ENCODE assay signal across 16 cellular contexts in genomic region chr2:154696771-154697170, GRCh38. TPM values are rescaled to one million over a fixed set of nuclear protein-coding genes. Genes with fewer than 3 reads are reported as not detected.
DNase-seq lines count a peak whose midpoint lies in the region; ATAC-seq, FAIRE-seq and TF ChIP-seq lines count a peak whose summit lies in the region.
"Had no signal": no experiment of that assay in that cellular context is flagged by ENCODE, and none has a peak within 500 bp of the region (broad histone marks: within the 10 kb centered on the region; RNA-seq: fewer than 3 reads in every experiment).

No MANE protein-coding gene starts in this region.

- intact Hi-C loops in esophagus muscularis mucosa (cut with DNase I) (no loop called here), spleen (cut with DNase I; ENCODE audit: low total_unique reads) (no loop called here), ovary (cut with DNase I) (no loop called here)

- DNase-seq in H54 (ENCODE audit: insufficient read length, low spot score) (no peak), NCI-H526 treated with DMSO at 0.1 percent for 48 hours (lab: John Stamatoyannopoulos, UW) (peak; percentile 5), esophagus muscularis mucosa (ENCODE audit: extremely low spot score) (no peak), neural crest cell (ENCODE audit: low read depth, low spot score) (no peak), spleen (no peak), ovary (no peak), SIG-M5 treated with dmso at 0.1 percent for 504 hours (lab: John Stamatoyannopoulos, UW; ENCODE audit: unreplicated experiment) (no peak)
- no peak for DNase-seq in stimulated activated naive CD8-positive, alpha-beta T cell treated with anti-CD3 and anti-CD28 coated beads, Interleukin-15, amount 100 ng/mL, for 72 hours
- DNase-seq: activated CD8-positive, alpha-beta T cell treated with anti-CD3 and anti-CD28 coated beads, Interleukin-2, amount 10 ng/mL, durations not matched to agents 7 days and 5 days; activated effector memory CD4-positive, alpha-beta T cell treated with anti-CD3 and anti-CD28 coated beads, Interleukin-2, amount 50 U/mL, for 16 hours; DMS79 treated with DMSO at 0.1 percent for 48 hours; NCI-H510A treated with DMSO at 0.1 percent for 48 hours; stimulated activated CD4-positive, alpha-beta T cell treated with anti-CD3 and anti-CD28 coated beads, Interleukin-4, amount 100 ng/mL, for 24 hours; stimulated activated naive B cell treated with anti-CD40 and anti-IgM and Interleukin-4, amounts not matched to agents 10 μg/mL and 1 μg/mL and 100 μg/mL, for 72 hours; T-helper 9 cell had no signal

- WGBS in esophagus muscularis mucosa: 68% methylated on average over 1 of the region's 1 CpG
- 63 to 81% (median 66%) methylated on average over 1 of the region's 1 CpG for WGBS in spleen, 5 donors
- 56 to 68% (median 57%) methylated on average over 1 of the region's 1 CpG for WGBS in ovary, 3 donors

- no peaks in the 10 kb centered on the region for H3K9me3 ChIP-seq in esophagus muscularis mucosa
- no peaks in the 10 kb centered on the region for H3K9me3 ChIP-seq in spleen
- H3K9me3 ChIP-seq in ovary: no peaks in the 10 kb centered on the region

- H3K4me3 Mint-ChIP-seq in neural crest cell: peak overlapping the region; percentile 83
- no peak overlapping the region for H3K4me3 Mint-ChIP-seq in stimulated activated naive CD8-positive, alpha-beta T cell treated with anti-CD3 and anti-CD28 coated beads, Interleukin-15, amount 100 ng/mL, for 72 hours
- H3K4me3 Mint-ChIP-seq: activated CD8-positive, alpha-beta T cell treated with anti-CD3 and anti-CD28 coated beads, Interleukin-2, amount 10 ng/mL, durations not matched to agents 7 days and 5 days; stimulated activated naive B cell treated with anti-CD40 and anti-IgM and Interleukin-4, amounts not matched to agents 10 μg/mL and 1 μg/mL and 100 μg/mL, for 72 hours had no signal

- peaks cover 52% of the 10 kb centered on the region for H3K27me3 Mint-ChIP-seq in neural crest cell (ENCODE audit: low read depth)
- peaks cover 52% of the 10 kb centered on the region for H3K27me3 Mint-ChIP-seq in stimulated activated naive CD8-positive, alpha-beta T cell treated with anti-CD3 and anti-CD28 coated beads, Interleukin-15, amount 100 ng/mL, for 72 hours

- no peak for ATAC-seq in stimulated activated naive CD8-positive, alpha-beta T cell treated with anti-CD3 and anti-CD28 coated beads, Interleukin-15, amount 100 ng/mL, for 72 hours
- ATAC-seq: activated CD8-positive, alpha-beta T cell treated with anti-CD3 and anti-CD28 coated beads, Interleukin-2, amount 10 ng/mL, durations not matched to agents 7 days and 5 days; stimulated activated naive B cell treated with anti-CD40 and anti-IgM and Interleukin-4, amounts not matched to agents 10 μg/mL and 1 μg/mL and 100 μg/mL, for 72 hours had no signal

- H3K36me3 Mint-ChIP-seq in neural crest cell (ENCODE audit: low read depth): no peaks in the 10 kb centered on the region

- TF ChIP-seq CTCF in esophagus muscularis mucosa (IDR thresholded peaks at IDR 0.05) (no peak), neural crest cell (conservative IDR thresholded peaks at IDR 0.05) (no peak), spleen (IDR thresholded peaks at IDR 0.05 in 8 of 11, conservative IDR thresholded peaks at IDR 0.05 in 3 of 11) (no peak), ovary (IDR thresholded peaks at IDR 0.05) (no peak)

- H3K36me3 ChIP-seq in esophagus muscularis mucosa (no peaks in the 10 kb centered on the region), spleen (no peaks in the 10 kb centered on the region), ovary (no peaks in the 10 kb centered on the region)

- peaks cover 3% of the 10 kb centered on the region for H3K9me3 Mint-ChIP-seq in neural crest cell
- peaks cover 0 to 5% of the 10 kb centered on the region in 2 donors for H3K9me3 Mint-ChIP-seq in stimulated activated naive CD8-positive, alpha-beta T cell treated with anti-CD3 and anti-CD28 coated beads, Interleukin-15, amount 100 ng/mL, for 72 hours

- TF ChIP-seq POLR2A in H54 (IDR thresholded peaks at IDR 0.05; ENCODE audit: low read depth, low read length) (no peak), esophagus muscularis mucosa (IDR thresholded peaks at IDR 0.05; ENCODE audit: low read depth) (no peak), spleen (IDR thresholded peaks at IDR 0.05) (no peak), ovary (IDR thresholded peaks at IDR 0.05) (no peak)

- no peak for TF ChIP-seq EP300 in esophagus muscularis mucosa (IDR thresholded peaks at IDR 0.05)
- TF ChIP-seq EP300 in ovary (IDR thresholded peaks at IDR 0.05): no peak

- H3K4me1 ChIP-seq in esophagus muscularis mucosa (peaks cover 13 to 49% (median 44%) of the 10 kb centered on the region in 4 donors), spleen (peaks cover 0 to 22% (median 9%) of the 10 kb centered on the region in 6 donors), ovary (ENCODE audit: insufficient read depth) (peaks cover 6% of the 10 kb centered on the region)

- H3K27ac Mint-ChIP-seq in neural crest cell (ENCODE audit: unreplicated experiment): no peak overlapping the region
- no peak overlapping the region for H3K27ac Mint-ChIP-seq in stimulated activated naive CD8-positive, alpha-beta T cell treated with anti-CD3 and anti-CD28 coated beads, Interleukin-15, amount 100 ng/mL, for 72 hours
- H3K27ac Mint-ChIP-seq: activated CD8-positive, alpha-beta T cell treated with anti-CD3 and anti-CD28 coated beads, Interleukin-2, amount 10 ng/mL, durations not matched to agents 7 days and 5 days; stimulated activated naive B cell treated with anti-CD40 and anti-IgM and Interleukin-4, amounts not matched to agents 10 μg/mL and 1 μg/mL and 100 μg/mL, for 72 hours had no signal

- FAIRE-seq in H54 (lab: Jason Lieb, UNC): peak; percentile 60
- FAIRE-seq: HTR-8/SVneo had no signal

- peak overlapping the region in 2 of 4 donors; percentile 61 to 64 for H3K4me3 ChIP-seq in esophagus muscularis mucosa
- peak overlapping the region in 1 of 8 donors; percentile 66 for H3K4me3 ChIP-seq in spleen
- H3K4me3 ChIP-seq in ovary: no peak overlapping the region

- H3K27me3 ChIP-seq in esophagus muscularis mucosa (peaks cover 0 to 24% (median 0%) of the 10 kb centered on the region in 4 donors), spleen (replicated peaks in 1 of 7) (peaks cover 0 to 39% (median 28%) of the 10 kb centered on the region in 7 donors), ovary (no peaks in the 10 kb centered on the region)

- H3K4me1 Mint-ChIP-seq in neural crest cell: peaks cover 9% of the 10 kb centered on the region
- H3K4me1 Mint-ChIP-seq in stimulated activated naive CD8-positive, alpha-beta T cell treated with anti-CD3 and anti-CD28 coated beads, Interleukin-15, amount 100 ng/mL, for 72 hours: peaks cover 19% of the 10 kb centered on the region

- H3K27ac ChIP-seq in esophagus muscularis mucosa (replicated peaks in 1 of 4) (peak overlapping the region in 3 of 4 donors; percentile 49 to 77 (median 64)), spleen (no peak overlapping the region), ovary (no peak overlapping the region)

RNA-seq across cellular contexts. Expression of gene KCNJ3, which starts 1.7 kb away (rescaled TPM):
- total RNA-seq in esophagus muscularis mucosa (1 to 10 TPM; 1.1 to 5.6 (median 4.7) TPM), neural crest cell (0.05 TPM in 2 replicates), spleen (1 to 10 TPM in 4 of 7 donors, under 1 TPM in 3; 0.39 to 2.4 (median 1.1) TPM), ovary (under 1 TPM in 4 of 7 donors, not detected in 3; under 0.01 to 0.57 (median 0.32) TPM)
- polyA plus RNA-seq in spleen (1 to 10 TPM in 1 of 3 donors, under 1 TPM in 2; 0.12 to 1.2 (median 0.67) TPM), ovary (1 to 10 TPM in 1 of 2 donors, under 1 TPM in 1; 0.10 to 1.4 TPM)
- total RNA-seq: activated CD8-positive, alpha-beta T cell treated with anti-CD3 and anti-CD28 coated beads, Interleukin-2, amount 10 ng/mL, durations not matched to agents 7 days and 5 days had no signal

Comparison
In these comparisons a context has a peak if more than half of its experiments do, and no peak if none do; other contexts are left out.
1. H3K27ac ChIP-seq: peak in esophagus muscularis mucosa (3 of 4); none in spleen (0 of 8) and ovary (0 of 2).